Comparison of ENCODE assay signal across 22 cellular contexts in the genomic region with DNA sequence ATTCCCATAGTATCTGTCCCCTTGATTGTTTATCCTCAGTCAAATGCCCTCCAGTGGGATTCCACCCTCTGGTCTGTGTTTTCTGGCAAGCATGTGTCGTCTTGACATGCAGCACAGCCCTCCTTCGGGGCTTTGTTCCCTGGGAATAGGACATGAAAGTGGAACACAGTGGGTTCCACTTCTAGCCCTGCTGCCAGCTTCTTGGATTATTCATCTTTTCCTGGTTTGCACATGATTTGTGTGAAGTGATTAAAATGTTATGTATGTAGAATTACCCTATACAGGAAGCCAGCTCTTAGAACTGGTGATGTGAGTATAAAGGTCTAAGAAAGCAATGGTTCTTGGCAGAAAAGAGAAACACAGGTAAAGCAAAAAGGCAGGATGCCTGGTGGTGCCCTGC.
"Had no signal": no experiment of that assay in that cellular context is flagged by ENCODE, and none has a peak within 500 bp of the region (broad histone marks: within the 10 kb centered on the region; RNA-seq: fewer than 3 reads in every experiment).

No MANE protein-coding gene starts in this region.

- H3K36me3 Mint-ChIP-seq: activated naive CD8-positive, alpha-beta T cell treated with anti-CD3 and anti-CD28 coated beads for 36 hours; naive thymus-derived CD8-positive, alpha-beta T cell; T-cell; WTC11 had no signal

- H3K27me3 ChIP-seq: neural progenitor cell, tibial nerve had no signal

- H3K9me3 Mint-ChIP-seq: activated naive CD8-positive, alpha-beta T cell treated with anti-CD3 and anti-CD28 coated beads for 36 hours; activated T-cell treated with anti-CD3 and anti-CD28 coated beads, Interleukin-2, amount 50 U/mL, for 4 hours; activated T-helper 2 cell treated with anti-CD3 and anti-CD28 coated beads, Interferon-gamma antibody, Interleukin-2, Interleukin-4, amounts not matched to agents 10 μg/mL and 5 μg/mL and 100 μg/mL, durations not matched to agents 14 hours and 24 hours and 36 hours; naive thymus-derived CD8-positive, alpha-beta T cell; T-cell; WTC11 had no signal

- ATAC-seq: activated T-cell treated with anti-CD3 and anti-CD28 coated beads, Interleukin-2, amount 50 U/mL, for 4 hours; left colon; naive thymus-derived CD8-positive, alpha-beta T cell; stimulated activated naive CD8-positive, alpha-beta T cell treated with anti-CD3 and anti-CD28 coated beads, Interleukin-15, Interleukin-2, amounts not matched to agents 100 U/mL and 50 U/mL, for 24 hours; T-cell had no signal

- H3K4me1 Mint-ChIP-seq: activated naive CD8-positive, alpha-beta T cell treated with anti-CD3 and anti-CD28 coated beads for 36 hours; naive thymus-derived CD8-positive, alpha-beta T cell; T-cell; WTC11 had no signal

- H3K27ac ChIP-seq: coronary artery, lower lobe of right lung, neural progenitor cell, tibial nerve had no signal

- H3K9me3 ChIP-seq: lower lobe of right lung, tibial nerve had no signal

- H3K4me1 ChIP-seq: neural progenitor cell had no signal

- H3K27me3 Mint-ChIP-seq: activated naive CD8-positive, alpha-beta T cell treated with anti-CD3 and anti-CD28 coated beads for 36 hours; progenitor cell of endocrine pancreas had no signal

- H3K4me3 Mint-ChIP-seq: activated naive CD8-positive, alpha-beta T cell treated with anti-CD3 and anti-CD28 coated beads for 36 hours; activated T-cell treated with anti-CD3 and anti-CD28 coated beads, Interleukin-2, amount 50 U/mL, for 4 hours; naive thymus-derived CD8-positive, alpha-beta T cell; neural progenitor cell; T-cell; WTC11 had no signal

- DNase-seq: activated CD4-positive, alpha-beta T cell treated with anti-CD3 and anti-CD28 coated beads, Interleukin-2, amount 50 U/mL, for 4 hours; activated CD8-positive, alpha-beta memory T cell treated with anti-CD3 and anti-CD28 coated beads for 24 hours; activated CD8-positive, alpha-beta memory T cell treated with anti-CD3 and anti-CD28 coated beads, Interleukin-2, amount 50 U/mL, for 48 hours; activated naive CD4-positive, alpha-beta T cell; activated naive CD8-positive, alpha-beta T cell treated with anti-CD3 and anti-CD28 coated beads for 36 hours; activated T-cell treated with anti-CD3 and anti-CD28 coated beads, Interleukin-2, amount 50 U/mL, for 4 hours; cerebellar nuclear complex; erythroblast; glutamatergic neuron; left colon; lower lobe of right lung; naive thymus-derived CD8-positive, alpha-beta T cell; stimulated activated CD4-positive, alpha-beta T cell treated with anti-CD3 and anti-CD28 coated beads, Interleukin-12 subunit alpha, Interleukin-12 subunit beta, amount 100 ng/mL, for 4 hours; stimulated activated CD4-positive, alpha-beta T cell treated with anti-CD3 and anti-CD28 coated beads, Interleukin-4, amount 100 ng/mL, for 4 hours; stimulated activated naive CD8-positive, alpha-beta T cell treated with anti-CD3 and anti-CD28 coated beads, Interleukin-15, Interleukin-2, amounts not matched to agents 100 U/mL and 50 U/mL, for 24 hours; T-cell had no signal

- H3K27ac Mint-ChIP-seq: activated naive CD8-positive, alpha-beta T cell treated with anti-CD3 and anti-CD28 coated beads for 36 hours; activated T-helper 2 cell treated with anti-CD3 and anti-CD28 coated beads, Interferon-gamma antibody, Interleukin-2, Interleukin-4, amounts not matched to agents 10 μg/mL and 5 μg/mL and 100 μg/mL, durations not matched to agents 14 hours and 24 hours and 36 hours; neural progenitor cell; progenitor cell of endocrine pancreas; T-cell; WTC11 had no signal

- H3K4me3 ChIP-seq: coronary artery, lower lobe of right lung, neural progenitor cell, tibial nerve had no signal

- H3K36me3 ChIP-seq: lower lobe of right lung, neural progenitor cell, tibial nerve had no signal
